Comparison of ENCODE assay signal across 25 cellular contexts in the genomic region with DNA sequence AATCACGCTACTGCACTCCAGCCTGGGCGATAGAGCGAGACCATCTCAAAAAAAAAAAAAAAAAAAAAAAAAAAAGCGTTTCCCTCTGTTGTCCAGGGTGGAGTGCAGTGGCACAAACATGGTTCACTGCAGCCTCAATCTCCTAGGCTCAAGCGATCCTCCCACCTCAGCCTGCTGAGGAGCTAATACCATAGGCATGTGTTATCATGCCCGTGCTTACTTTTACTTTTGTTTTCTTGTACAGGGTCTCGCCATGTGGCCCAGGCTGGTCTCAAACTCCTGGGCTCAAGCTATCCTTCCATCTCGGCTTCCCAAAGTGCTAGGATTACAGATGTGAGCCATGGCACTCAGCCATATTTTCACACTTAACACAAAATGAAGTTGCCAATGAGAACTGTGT.
"Had no signal": no experiment of that assay in that cellular context is flagged by ENCODE, and none has a peak within 500 bp of the region (broad histone marks: within the 10 kb centered on the region; RNA-seq: fewer than 3 reads in every experiment).

No MANE protein-coding gene starts in this region.

- H3K4me1 ChIP-seq: lower lobe of right lung, prostate gland, tibial nerve had no signal

- H3K9me3 ChIP-seq: lower lobe of right lung, neutrophil, ovary, prostate gland, tibial nerve had no signal

- H3K27me3 Mint-ChIP-seq: activated CD4-positive, alpha-beta memory T cell treated with anti-CD3 and anti-CD28 coated beads, Interleukin-2, amount 10 ng/mL, durations not matched to agents 7 days and 5 days; activated naive CD8-positive, alpha-beta T cell treated with anti-CD3 and anti-CD28 coated beads, Interleukin-2, amount 10 ng/mL, durations not matched to agents 7 days and 5 days; dendritic cell treated with granulocyte-macrophage colony-stimulating factor and Interleukin-4, amounts not matched to agents 40 ng/mL and 50 ng/mL, for 4 days; naive B cell; stimulated activated naive CD8-positive, alpha-beta T cell treated with anti-CD3 and anti-CD28 coated beads, Interleukin-15, Interleukin-2, amounts not matched to agents 100 ng/mL and 50 ng/mL, for 24 hours had no signal

- H3K27ac Mint-ChIP-seq: activated CD4-positive, alpha-beta memory T cell treated with anti-CD3 and anti-CD28 coated beads, Interleukin-2, amount 10 ng/mL, durations not matched to agents 7 days and 5 days; activated naive CD4-positive, alpha-beta T cell treated with anti-CD3 and anti-CD28 coated beads for 36 hours; activated naive CD8-positive, alpha-beta T cell treated with anti-CD3 and anti-CD28 coated beads, Interleukin-2, amount 10 ng/mL, durations not matched to agents 7 days and 5 days; dendritic cell treated with granulocyte-macrophage colony-stimulating factor and Interleukin-4, amounts not matched to agents 40 ng/mL and 50 ng/mL, for 4 days; stimulated activated naive CD8-positive, alpha-beta T cell treated with anti-CD3 and anti-CD28 coated beads, Interleukin-15, Interleukin-2, amounts not matched to agents 100 ng/mL and 50 ng/mL, for 24 hours; T-helper 1 cell treated with Interleukin-12 subunit alpha and Interleukin-12 subunit beta and Interleukin-4 antibody, amounts not matched to agents 30 μg/mL and 1 μg/mL, for 36 hours had no signal

- H3K9me3 Mint-ChIP-seq: activated CD4-positive, alpha-beta memory T cell treated with anti-CD3 and anti-CD28 coated beads, Interleukin-2, amount 10 ng/mL, durations not matched to agents 7 days and 5 days; activated naive CD4-positive, alpha-beta T cell treated with anti-CD3 and anti-CD28 coated beads for 36 hours; activated naive CD8-positive, alpha-beta T cell treated with anti-CD3 and anti-CD28 coated beads, Interleukin-2, amount 10 ng/mL, durations not matched to agents 7 days and 5 days; activated T-cell treated with anti-CD3 and anti-CD28 coated beads, Interleukin-2, amount 50 U/mL, for 4 hours; dendritic cell treated with granulocyte-macrophage colony-stimulating factor and Interleukin-4, amounts not matched to agents 40 ng/mL and 50 ng/mL, for 4 days; naive B cell; stimulated activated naive CD8-positive, alpha-beta T cell treated with anti-CD3 and anti-CD28 coated beads, Interleukin-15, Interleukin-2, amounts not matched to agents 100 ng/mL and 50 ng/mL, for 24 hours; T-helper 1 cell treated with Interleukin-12 subunit alpha and Interleukin-12 subunit beta and Interleukin-4 antibody, amounts not matched to agents 30 μg/mL and 1 μg/mL, for 36 hours had no signal

- H3K36me3 ChIP-seq: ovary, prostate gland had no signal

- FAIRE-seq: endometrium, kidney had no signal

- H3K27ac ChIP-seq: cardiac muscle cell, lower lobe of right lung, neutrophil, ovary, prostate gland, tibial nerve had no signal

- H3K4me1 Mint-ChIP-seq: activated CD4-positive, alpha-beta memory T cell treated with anti-CD3 and anti-CD28 coated beads, Interleukin-2, amount 10 ng/mL, durations not matched to agents 7 days and 5 days had no signal

- H3K4me3 ChIP-seq: cardiac muscle cell, lower lobe of right lung, ovary, prostate gland, tibial nerve had no signal

- ATAC-seq: activated T-cell treated with anti-CD3 and anti-CD28 coated beads, Interleukin-2, amount 50 U/mL, for 4 hours; left lobe of liver; lower lobe of right lung had no signal

- H3K27me3 ChIP-seq: cardiac muscle cell, neutrophil, ovary, tibial nerve had no signal

- H3K4me3 Mint-ChIP-seq: activated CD4-positive, alpha-beta memory T cell treated with anti-CD3 and anti-CD28 coated beads, Interleukin-2, amount 10 ng/mL, durations not matched to agents 7 days and 5 days; activated naive CD4-positive, alpha-beta T cell treated with anti-CD3 and anti-CD28 coated beads for 36 hours; activated naive CD8-positive, alpha-beta T cell treated with anti-CD3 and anti-CD28 coated beads, Interleukin-2, amount 10 ng/mL, durations not matched to agents 7 days and 5 days; activated T-cell treated with anti-CD3 and anti-CD28 coated beads, Interleukin-2, amount 50 U/mL, for 4 hours; dendritic cell treated with granulocyte-macrophage colony-stimulating factor and Interleukin-4, amounts not matched to agents 40 ng/mL and 50 ng/mL, for 4 days; stimulated activated naive CD8-positive, alpha-beta T cell treated with anti-CD3 and anti-CD28 coated beads, Interleukin-15, Interleukin-2, amounts not matched to agents 100 ng/mL and 50 ng/mL, for 24 hours; T-helper 1 cell treated with Interleukin-12 subunit alpha and Interleukin-12 subunit beta and Interleukin-4 antibody, amounts not matched to agents 30 μg/mL and 1 μg/mL, for 36 hours had no signal

- DNase-seq: activated CD4-positive, alpha-beta memory T cell treated with anti-CD3 and anti-CD28 coated beads, Interleukin-2, amount 10 ng/mL, durations not matched to agents 7 days and 5 days; activated CD4-positive, alpha-beta T cell treated with anti-CD3 and anti-CD28 coated beads for 4 hours; activated CD4-positive, CD25-positive, alpha-beta regulatory T cell; activated CD8-positive, alpha-beta memory T cell treated with anti-CD3 and anti-CD28 coated beads, Interleukin-2, amount 50 U/mL, for 4 hours; activated naive CD4-positive, alpha-beta T cell treated with anti-CD3 and anti-CD28 coated beads for 36 hours; activated naive CD8-positive, alpha-beta T cell treated with anti-CD3 and anti-CD28 coated beads, Interleukin-2, amount 10 ng/mL, durations not matched to agents 7 days and 5 days; activated T-cell treated with anti-CD3 and anti-CD28 coated beads, Interleukin-2, amount 50 U/mL, for 4 hours; amygdala; effector CD4-positive, alpha-beta T cell; foreskin fibroblast; kidney; lower lobe of right lung; naive B cell; ovary; stimulated activated CD4-positive, alpha-beta T cell treated with anti-CD3 and anti-CD28 coated beads, Interleukin-4, amount 100 ng/mL, for 24 hours; T1000 had no signal
